Comparison of ENCODE assay signal across 1 cellular context in genomic region chr14:99603471-99603933, GRCh38.
TF ChIP-seq lines count a peak whose summit lies in the region.

No MANE protein-coding gene starts in this region.

TF ChIP-seq in HepG2, 621 proteins besides CTCF, POLR2A, EP300 and RAD21 (continued from another document):
- TF ChIP-seq PRDM4 (CRISPR knock-in tag; IDR thresholded peaks at IDR 0.05; ENCODE audit: borderline replicate concordance): peak; percentile 85; the same call in 1 of the 2 replicates
- peak; percentile 62; the same call in 1 of the 2 replicates for TF ChIP-seq SNAPC2 (CRISPR knock-in tag; IDR thresholded peaks at IDR 0.05)
- TF ChIP-seq, protein P1, sequence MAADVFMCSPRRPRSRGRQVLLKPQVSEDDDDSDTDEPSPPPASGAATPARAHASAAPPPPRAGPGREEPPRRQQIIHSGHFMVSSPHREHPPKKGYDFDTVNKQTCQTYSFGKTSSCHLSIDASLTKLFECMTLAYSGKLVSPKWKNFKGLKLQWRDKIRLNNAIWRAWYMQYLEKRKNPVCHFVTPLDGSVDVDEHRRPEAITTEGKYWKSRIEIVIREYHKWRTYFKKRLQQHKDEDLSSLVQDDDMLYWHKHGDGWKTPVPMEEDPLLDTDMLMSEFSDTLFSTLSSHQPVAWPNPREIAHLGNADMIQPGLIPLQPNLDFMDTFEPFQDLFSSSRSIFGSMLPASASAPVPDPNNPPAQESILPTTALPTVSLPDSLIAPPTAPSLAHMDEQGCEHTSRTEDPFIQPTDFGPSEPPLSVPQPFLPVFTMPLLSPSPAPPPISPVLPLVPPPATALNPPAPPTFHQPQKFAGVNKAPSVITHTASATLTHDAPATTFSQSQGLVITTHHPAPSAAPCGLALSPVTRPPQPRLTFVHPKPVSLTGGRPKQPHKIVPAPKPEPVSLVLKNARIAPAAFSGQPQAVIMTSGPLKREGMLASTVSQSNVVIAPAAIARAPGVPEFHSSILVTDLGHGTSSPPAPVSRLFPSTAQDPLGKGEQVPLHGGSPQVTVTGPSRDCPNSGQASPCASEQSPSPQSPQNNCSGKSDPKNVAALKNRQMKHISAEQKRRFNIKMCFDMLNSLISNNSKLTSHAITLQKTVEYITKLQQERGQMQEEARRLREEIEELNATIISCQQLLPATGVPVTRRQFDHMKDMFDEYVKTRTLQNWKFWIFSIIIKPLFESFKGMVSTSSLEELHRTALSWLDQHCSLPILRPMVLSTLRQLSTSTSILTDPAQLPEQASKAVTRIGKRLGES (CRISPR knock-in tag; IDR thresholded peaks at IDR 0.05; ENCODE audit: borderline replicate concordance): peak; percentile 92
- TF ChIP-seq ISL2 (CRISPR knock-in tag; IDR thresholded peaks at IDR 0.05): peak; percentile 37; the same call in 1 of the 2 replicates
- 0 out of 2 replicates have a peak, but pooled peaks have one; percentile 44 for TF ChIP-seq JUN (CRISPR knock-in tag; IDR thresholded peaks at IDR 0.05)
- TF ChIP-seq ZNF101 (CRISPR knock-in tag; IDR thresholded peaks at IDR 0.05; ENCODE audit: borderline replicate concordance, low read depth): peak; percentile 87; the same call in 1 of the 2 replicates
- TF ChIP-seq ZNF670 (CRISPR knock-in tag; IDR thresholded peaks at IDR 0.05; ENCODE audit: borderline replicate concordance): peak; percentile 88; the same call in 1 of the 2 replicates
- TF ChIP-seq ZNF792 (CRISPR knock-in tag; IDR thresholded peaks at IDR 0.05): peak; percentile 88
- TF ChIP-seq MAFG (CRISPR knock-in tag; IDR thresholded peaks at IDR 0.05): peak; percentile 81
- no peak for TF ChIP-seq ZNF569 (CRISPR knock-in tag; IDR thresholded peaks at IDR 0.05; ENCODE audit: borderline replicate concordance)
- TF ChIP-seq, protein P2, sequence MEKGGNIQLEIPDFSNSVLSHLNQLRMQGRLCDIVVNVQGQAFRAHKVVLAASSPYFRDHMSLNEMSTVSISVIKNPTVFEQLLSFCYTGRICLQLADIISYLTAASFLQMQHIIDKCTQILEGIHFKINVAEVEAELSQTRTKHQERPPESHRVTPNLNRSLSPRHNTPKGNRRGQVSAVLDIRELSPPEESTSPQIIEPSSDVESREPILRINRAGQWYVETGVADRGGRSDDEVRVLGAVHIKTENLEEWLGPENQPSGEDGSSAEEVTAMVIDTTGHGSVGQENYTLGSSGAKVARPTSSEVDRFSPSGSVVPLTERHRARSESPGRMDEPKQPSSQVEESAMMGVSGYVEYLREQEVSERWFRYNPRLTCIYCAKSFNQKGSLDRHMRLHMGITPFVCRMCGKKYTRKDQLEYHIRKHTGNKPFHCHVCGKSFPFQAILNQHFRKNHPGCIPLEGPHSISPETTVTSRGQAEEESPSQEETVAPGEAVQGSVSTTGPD (CRISPR knock-in tag; IDR thresholded peaks at IDR 0.05): no peak
- TF ChIP-seq GATA4 (IDR thresholded peaks at IDR 0.05; ENCODE audit: borderline replicate concordance, low read depth): no peak
- TF ChIP-seq SCMH1 (CRISPR knock-in tag; IDR thresholded peaks at IDR 0.05; ENCODE audit: borderline replicate concordance): no peak
- no peak for TF ChIP-seq RBM22 (optimal IDR thresholded peaks at IDR 0.05; ENCODE audit: low read length)
- peak; percentile 99 for TF ChIP-seq ZIK1 (CRISPR knock-in tag; IDR thresholded peaks at IDR 0.05; ENCODE audit: borderline replicate concordance, low read depth)
- TF ChIP-seq NKX3-1 (CRISPR knock-in tag; IDR thresholded peaks at IDR 0.05): peak; percentile 98
- no peak for TF ChIP-seq ZNF335 (CRISPR knock-in tag; IDR thresholded peaks at IDR 0.05)
- 0 out of 2 replicates have a peak, but pooled peaks have one; percentile 13 for TF ChIP-seq KMT2B (CRISPR knock-in tag; IDR thresholded peaks at IDR 0.05)
- TF ChIP-seq, protein P3, sequence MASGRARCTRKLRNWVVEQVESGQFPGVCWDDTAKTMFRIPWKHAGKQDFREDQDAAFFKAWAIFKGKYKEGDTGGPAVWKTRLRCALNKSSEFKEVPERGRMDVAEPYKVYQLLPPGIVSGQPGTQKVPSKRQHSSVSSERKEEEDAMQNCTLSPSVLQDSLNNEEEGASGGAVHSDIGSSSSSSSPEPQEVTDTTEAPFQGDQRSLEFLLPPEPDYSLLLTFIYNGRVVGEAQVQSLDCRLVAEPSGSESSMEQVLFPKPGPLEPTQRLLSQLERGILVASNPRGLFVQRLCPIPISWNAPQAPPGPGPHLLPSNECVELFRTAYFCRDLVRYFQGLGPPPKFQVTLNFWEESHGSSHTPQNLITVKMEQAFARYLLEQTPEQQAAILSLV (CRISPR knock-in tag; IDR thresholded peaks at IDR 0.05; ENCODE audit: borderline replicate concordance): peak; percentile 75
- peak; percentile 81; the same call in 1 of the 2 replicates for TF ChIP-seq ZNF274 (CRISPR knock-in tag; IDR thresholded peaks at IDR 0.05)
- TF ChIP-seq ZNF615 (CRISPR knock-in tag; IDR thresholded peaks at IDR 0.05; ENCODE audit: borderline replicate concordance): no peak
- peak; percentile 64; the same call in 1 of the 2 replicates for TF ChIP-seq ZNF12 (CRISPR knock-in tag; IDR thresholded peaks at IDR 0.05)
- peak; percentile 92; the same call in 1 of the 2 replicates for TF ChIP-seq ZFP41 (CRISPR knock-in tag; IDR thresholded peaks at IDR 0.05; ENCODE audit: borderline replicate concordance)
- TF ChIP-seq NONO (IDR thresholded peaks at IDR 0.05): no peak
- no peak for TF ChIP-seq NONO (CRISPR knock-in tag; conservative IDR thresholded peaks at IDR 0.05)
- peak; percentile 91 for TF ChIP-seq ZNF251 (CRISPR knock-in tag; IDR thresholded peaks at IDR 0.05)
- TF ChIP-seq TBX2 (CRISPR knock-in tag; IDR thresholded peaks at IDR 0.05; ENCODE audit: borderline replicate concordance): peak; percentile 90
- TF ChIP-seq SKIL (CRISPR knock-in tag; IDR thresholded peaks at IDR 0.05; ENCODE audit: borderline replicate concordance): peak; percentile 69
- 0 out of 2 replicates have a peak, but pooled peaks have one; percentile 22 for TF ChIP-seq KDM1A (CRISPR knock-in tag; IDR thresholded peaks at IDR 0.05)
- 0 out of 2 replicates have a peak, but pooled peaks have one; percentile 63 for TF ChIP-seq SNAPC5 (CRISPR knock-in tag; IDR thresholded peaks at IDR 0.05; ENCODE audit: borderline replicate concordance)
